In the genomic region with DNA sequence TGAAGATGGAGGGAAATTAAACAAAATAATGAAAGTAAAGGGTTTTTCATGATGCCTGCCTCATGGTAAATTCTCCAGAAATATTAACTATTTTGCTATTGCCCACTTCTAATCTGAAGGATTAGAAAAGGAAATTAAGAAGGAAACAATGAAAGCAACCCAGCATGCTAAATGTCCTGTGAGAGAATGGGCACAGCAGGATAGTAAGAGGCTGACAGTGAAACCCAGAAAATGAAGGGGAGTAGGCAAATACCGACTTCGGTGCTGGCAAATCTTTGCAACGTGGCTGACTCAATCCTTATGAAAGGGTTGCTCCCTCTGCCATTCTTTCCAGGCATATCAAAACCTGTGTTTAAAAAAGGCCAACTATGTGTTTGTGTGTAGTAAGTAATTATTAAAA, we compare ENCODE assay signal across 18 cellular contexts.
DNase-seq lines count a peak whose midpoint lies in the region; ATAC-seq, FAIRE-seq and TF ChIP-seq lines count a peak whose summit lies in the region.
"Had no signal": no experiment of that assay in that cellular context is flagged by ENCODE, and none has a peak within 500 bp of the region (broad histone marks: within the 10 kb centered on the region; RNA-seq: fewer than 3 reads in every experiment).

No MANE protein-coding gene starts in this region.

- H3K9ac ChIP-seq in H1 (replicated peaks in 1 of 4; ENCODE audit: extremely low read depth in 1 of 4, low read depth in 3 of 4, low read length in 3 of 4) = no peak overlapping the region
- H3K9ac ChIP-seq: BLaER1 treated with 17β-estradiol and CSF1 and Interleukin-3, amounts not matched to agents 10 nM and 100 nM had no signal

- H3K9me3 ChIP-seq in H1 (ENCODE audit: insufficient read depth in 2 of 2, low read depth in 1 of 2, low read length in 1 of 2) (no peaks in the 10 kb centered on the region), thyroid gland (no peaks in the 10 kb centered on the region)
- H3K9me3 ChIP-seq: BLaER1 treated with 17β-estradiol and CSF1 and Interleukin-3, amounts not matched to agents 10 nM and 100 nM had no signal

- H3K23ac ChIP-seq in H1 (ENCODE audit: insufficient read length) = no peak overlapping the region

- H3K4me2 ChIP-seq in GM23338 (peak overlapping the region; percentile 10; the same call in 1 of the 2 replicates), H1 (ENCODE audit: insufficient read depth in 1 of 2, low read depth in 2 of 2, low read length in 2 of 2) (peak overlapping the region; percentile 26 to 29; a peak in 1 of 4 replicates)
- H3K4me2 ChIP-seq: BLaER1 treated with 17β-estradiol and CSF1 and Interleukin-3, amounts not matched to agents 10 nM and 100 nM had no signal

- no peak for TF ChIP-seq EP300 in H1 (IDR thresholded peaks at IDR 0.05; ENCODE audit: borderline replicate concordance in 1 of 2, low read depth in 2 of 2, low read length in 2 of 2)

- no peak overlapping the region for H3K18ac ChIP-seq in H1 (ENCODE audit: extremely low read depth, low read length)

- H3K9me2 ChIP-seq in GM23338 (ENCODE audit: insufficient read depth) = peaks cover 3% of the 10 kb centered on the region; the same call in 1 of the 2 replicates

- no peak for TF ChIP-seq CTCF in GM23338 (conservative IDR thresholded peaks at IDR 0.05; ENCODE audit: low read depth in 2 of 2)
- no peak for TF ChIP-seq CTCF in H1 (IDR thresholded peaks at IDR 0.05; ENCODE audit: control extremely low read depth in 1 of 3, insufficient read depth in 1 of 3, low read depth in 1 of 3, low read length in 3 of 3)
- TF ChIP-seq CTCF in thyroid gland (IDR thresholded peaks at IDR 0.05) = no peak

- intact Hi-C loops in thyroid gland (cut with DNase I) = no loop called here

- no peak overlapping the region for H2AK5ac ChIP-seq in H1 (ENCODE audit: low read depth, low read length)

- H2BK15ac ChIP-seq in H1 (ENCODE audit: low read length) = no peak overlapping the region

- DNase-seq in GM23338 (ENCODE audit: low spot score) = peak; percentile 46
- peak; percentile 13 for DNase-seq in NCI-H2227 (lab: John Stamatoyannopoulos, UW; ENCODE audit: unreplicated experiment)
- no peak for DNase-seq in H1 (ENCODE audit: low read depth in 1 of 2, low spot score in 2 of 2)
- peak; percentile 27 for DNase-seq in iPS-NIHi7 (ENCODE audit: extremely low spot score)
- no peak for DNase-seq in thyroid gland
- DNase-seq in NCI-H2029 (lab: John Stamatoyannopoulos, UW) = no peak
- DNase-seq in NCI-H2171 (lab: John Stamatoyannopoulos, UW) = no peak
- DNase-seq: 8988T; Calu3; CD8-positive, alpha-beta T cell; DMS79 treated with DMSO at 0.1 percent for 48 hours; GF-D8; HFFc6 had no signal

- no peaks in the 10 kb centered on the region for H3K36me3 ChIP-seq in GM23338 (ENCODE audit: insufficient read depth)
- no peaks in the 10 kb centered on the region for H3K36me3 ChIP-seq in H1 (ENCODE audit: control insufficient read depth in 2 of 4, insufficient read depth in 4 of 4, low read length in 3 of 4)
- no peaks in the 10 kb centered on the region for H3K36me3 ChIP-seq in thyroid gland
- H3K36me3 ChIP-seq: BLaER1 treated with 17β-estradiol and CSF1 and Interleukin-3, amounts not matched to agents 10 nM and 100 nM had no signal

- ATAC-seq in GM23338 = peak; percentile 77
- no peak for ATAC-seq in HG02938 (IDR thresholded peaks at IDR 0.05; ENCODE audit: unreplicated experiment)
- ATAC-seq: CD8-positive, alpha-beta T cell; HCT116 had no signal

- H3K36me3 Mint-ChIP-seq in GM23338 (ENCODE audit: low read depth) = no peaks in the 10 kb centered on the region; the same call in 2 of the 3 replicates
- H3K36me3 Mint-ChIP-seq: CD8-positive, alpha-beta T cell had no signal

- peaks cover 41% of the 10 kb centered on the region for H3K4me1 Mint-ChIP-seq in GM23338
- H3K4me1 Mint-ChIP-seq: B cell had no signal

- H3K56ac ChIP-seq in H1 (replicated peaks; ENCODE audit: insufficient read length, low read depth, low read length) = no peak overlapping the region

- H3K27ac ChIP-seq in GM23338 (ENCODE audit: low read depth) (no peak overlapping the region), H1 (ENCODE audit: low read depth, low read length) (no peak overlapping the region), thyroid gland (no peak overlapping the region)
- H3K27ac ChIP-seq: BLaER1 treated with 17β-estradiol and CSF1 and Interleukin-3, amounts not matched to agents 10 nM and 100 nM had no signal

- no peak overlapping the region for H3K14ac ChIP-seq in H1 (ENCODE audit: insufficient read length)

- H2BK5ac ChIP-seq in H1 (ENCODE audit: low read depth, low read length) = no peak overlapping the region

- H2BK20ac ChIP-seq in H1 (ENCODE audit: low read length) = no peak overlapping the region

- 0 out of 3 replicates have a peak, but pooled peaks cover 2% of the 10 kb centered on the region for H3K9me3 Mint-ChIP-seq in GM23338

- no peak overlapping the region for H3K4ac ChIP-seq in H1 (replicated peaks; ENCODE audit: insufficient read length, low read depth, low read length)

- H3K23me2 ChIP-seq in H1 (ENCODE audit: low read depth, low read length) = no peaks in the 10 kb centered on the region

- POLR2A ChIA-PET in H1 (lab: Charles Lee; ENCODE audit: partially characterized antibody) = no interaction called here

- no peak overlapping the region for H4K8ac ChIP-seq in H1 (ENCODE audit: extremely low read depth, insufficient read depth, low read length)

- H3K4me3 ChIP-seq in GM23338 = no peak overlapping the region
- no peak overlapping the region for H3K4me3 ChIP-seq in H1 (ENCODE audit: extremely low read depth in 1 of 4, insufficient read depth in 2 of 4, low read depth in 3 of 4, low read length in 4 of 4)
- no peak overlapping the region for H3K4me3 ChIP-seq in thyroid gland (replicated peaks in 1 of 3)
- H3K4me3 ChIP-seq: BLaER1 treated with 17β-estradiol and CSF1 and Interleukin-3, amounts not matched to agents 10 nM and 100 nM had no signal

- no peak for TF ChIP-seq RAD21 in H1 (IDR thresholded peaks at IDR 0.05 in 1 of 2, conservative IDR thresholded peaks at IDR 0.05 in 1 of 2; ENCODE audit: low read depth in 2 of 2, low read length in 2 of 2)

- H3K79me1 ChIP-seq in H1 (ENCODE audit: low read depth, low read length) = no peaks in the 10 kb centered on the region

- H3K4me3 Mint-ChIP-seq in GM23338 = no peak overlapping the region
- H3K4me3 Mint-ChIP-seq: B cell; CD8-positive, alpha-beta T cell; HFFc6 had no signal

- no peak for TF ChIP-seq POLR2A in H1 (IDR thresholded peaks at IDR 0.05; ENCODE audit: control extremely low read depth in 1 of 2, low read depth in 2 of 2, low read length in 2 of 2)
- no peak for TF ChIP-seq POLR2A in thyroid gland (IDR thresholded peaks at IDR 0.05)

- H3F3A ChIP-seq in GM23338 (replicated peaks; ENCODE audit: low read depth) = no peaks in the 10 kb centered on the region

- H3K4me1 ChIP-seq in GM23338 (ENCODE audit: insufficient read depth) = peaks cover 22% of the 10 kb centered on the region
- H3K4me1 ChIP-seq in H1 (replicated peaks in 1 of 4; ENCODE audit: control insufficient read depth in 3 of 4, insufficient read depth in 4 of 4, low read length in 3 of 4) = peaks cover 2 to 12% (median 8%) of the 10 kb centered on the region in 4 experiments; a peak in 6 of 7 replicates
- no peaks in the 10 kb centered on the region for H3K4me1 ChIP-seq in thyroid gland
- H3K4me1 ChIP-seq: BLaER1 treated with 17β-estradiol and CSF1 and Interleukin-3, amounts not matched to agents 10 nM and 100 nM had no signal

- H4K20me1 ChIP-seq in GM23338 (replicated peaks; ENCODE audit: insufficient read depth) = no peaks in the 10 kb centered on the region
- no peaks in the 10 kb centered on the region for H4K20me1 ChIP-seq in H1 (replicated peaks in 1 of 2; ENCODE audit: control insufficient read depth in 1 of 2, insufficient read depth in 2 of 2, low read length in 2 of 2)
- H4K20me1 ChIP-seq: BLaER1 treated with 17β-estradiol and CSF1 and Interleukin-3, amounts not matched to agents 10 nM and 100 nM had no signal

- H3K27me3 Mint-ChIP-seq in GM23338 (ENCODE audit: insufficient read depth, low read depth, poor library complexity) = peaks cover 2% of the 10 kb centered on the region
- H3K27me3 Mint-ChIP-seq: B cell had no signal

- H2BK120ac ChIP-seq in H1 (replicated peaks; ENCODE audit: low read depth, low read length) = no peak overlapping the region

- FAIRE-seq in H1 (lab: Jason Lieb, UNC) = peak; percentile 81
- FAIRE-seq: H54 had no signal

- 0 out of 2 replicates have a peak overlapping the region, but pooled peaks have one; percentile 37 for H3K27ac Mint-ChIP-seq in GM23338
- H3K27ac Mint-ChIP-seq: B cell; CD8-positive, alpha-beta T cell; HFFc6 had no signal

- H2AFZ ChIP-seq in GM23338 (no peak overlapping the region), H1 (ENCODE audit: low read length) (no peak overlapping the region)

- H2BK12ac ChIP-seq in H1 (ENCODE audit: low read depth, low read length) = no peak overlapping the region

- no peak overlapping the region for H4K5ac ChIP-seq in H1 (ENCODE audit: insufficient read length, low read depth, low read length)

- WGBS in H1 (ENCODE audit: extremely low coverage in 1 of 2, insufficient coverage in 1 of 2, insufficient read length in 1 of 2, insufficient replicate concordance in 2 of 2, low coverage in 1 of 2, low lambda C conversion rate in 2 of 2, missing lambda C conversion rate in 1 of 2), 2 experiments = 28% methylated on average over 3 of the region's 3 CpGs; no CpG with 5 or more reads in 1 of the 2 experiments
- 32 to 39% methylated on average over 3 of the region's 3 CpGs for WGBS in thyroid gland, 2 donors

- no peak overlapping the region for H4K91ac ChIP-seq in H1 (replicated peaks; ENCODE audit: insufficient read length, low read length)

- H3K27me3 ChIP-seq in GM23338 (ENCODE audit: insufficient read depth) (no peaks in the 10 kb centered on the region), H1 (replicated peaks in 1 of 4; ENCODE audit: control insufficient read depth in 3 of 4, extremely low read depth in 1 of 4, insufficient read depth in 3 of 4, low read length in 3 of 4) (no peaks in the 10 kb centered on the region), thyroid gland (no peaks in the 10 kb centered on the region)
- H3K27me3 ChIP-seq: BLaER1 treated with 17β-estradiol and CSF1 and Interleukin-3, amounts not matched to agents 10 nM and 100 nM had no signal

- H3K79me2 ChIP-seq in GM23338 (replicated peaks; ENCODE audit: insufficient read depth) = no peaks in the 10 kb centered on the region
- H3K79me2 ChIP-seq in H1 (ENCODE audit: control insufficient read depth in 1 of 2, insufficient read depth in 2 of 2, low read length in 2 of 2) = no peaks in the 10 kb centered on the region

- CTCF ChIA-PET in H1 (lab: Charles Lee; ENCODE audit: partially characterized antibody) = no interaction called here

TF ChIP-seq in GM23338, 12 proteins besides CTCF, POLR2A, EP300 and RAD21 (continues in another document):
- TF ChIP-seq EZH2phosphoT487 (IDR thresholded peaks at IDR 0.05; ENCODE audit: unreplicated experiment) (no peak), NANOG (IDR thresholded peaks at IDR 0.05; ENCODE audit: borderline replicate concordance) (no peak)

TF ChIP-seq in H1, 55 proteins besides CTCF, POLR2A, EP300 and RAD21 (continues in another document):
- peak in 1 of 2 experiments; percentile 52 for TF ChIP-seq BCL11A (IDR thresholded peaks at IDR 0.05; ENCODE audit: low read depth in 2 of 2, low read length in 2 of 2)
- TF ChIP-seq SP1 (IDR thresholded peaks at IDR 0.05; ENCODE audit: low read depth, low read length) = no peak
- 0 out of 4 replicates have a peak, but pooled peaks of 1 of the 2 experiments have one; percentile 19 for TF ChIP-seq SIN3A (conservative IDR thresholded peaks at IDR 0.05 in 1 of 2, IDR thresholded peaks at IDR 0.05 in 1 of 2; ENCODE audit: low read depth in 1 of 2, low read length in 2 of 2)

Comparison
In these comparisons a context has a peak if more than half of its experiments do, and no peak if none do; other contexts are left out.
1. DNase-seq: peak in GM23338 (single experiment), NCI-H2227 (single experiment) and iPS-NIHi7 (single experiment); none in H1 (0 of 2), thyroid gland (0 of 2), NCI-H2029 (single experiment) and NCI-H2171 (single experiment).